25 cellular contexts compared by ENCODE assay signal in genomic region chr4:16670726-16671125, GRCh38.
"Had no signal": no experiment of that assay in that cellular context is flagged by ENCODE, and none has a peak within 500 bp of the region (broad histone marks: within the 10 kb centered on the region; RNA-seq: fewer than 3 reads in every experiment).

No MANE protein-coding gene starts in this region.

- H3K4me1 ChIP-seq: left lung had no signal

- H3K9me3 ChIP-seq: esophagus squamous epithelium, gastroesophageal sphincter, heart left ventricle, left lung, lower lobe of right lung, mucosa of descending colon had no signal

- H3K4me1 Mint-ChIP-seq: endodermal cell, immature natural killer cell, mesothelial cell of epicardium, naive B cell had no signal

- H3K36me3 ChIP-seq: esophagus squamous epithelium, gastroesophageal sphincter, left lung, lower lobe of right lung had no signal

- H3K27ac Mint-ChIP-seq: dendritic cell treated with granulocyte-macrophage colony-stimulating factor and Interleukin-4, amounts not matched to agents 40 ng/mL and 50 ng/mL, for 4 days; effector memory CD8-positive, alpha-beta T cell; endodermal cell; immature natural killer cell; mesothelial cell of epicardium; naive B cell had no signal

- H3K4me3 Mint-ChIP-seq: dendritic cell treated with granulocyte-macrophage colony-stimulating factor and Interleukin-4, amounts not matched to agents 40 ng/mL and 50 ng/mL, for 4 days; effector memory CD8-positive, alpha-beta T cell; endodermal cell; immature natural killer cell; mesothelial cell of epicardium had no signal

- H3K4me3 ChIP-seq: esophagus squamous epithelium, gastroesophageal sphincter, heart left ventricle, hepatocyte, left lung, lower lobe of right lung, mucosa of descending colon had no signal

- H3K27me3 ChIP-seq: esophagus squamous epithelium, foreskin keratinocyte, gastroesophageal sphincter, heart left ventricle, hepatocyte, left lung had no signal

- ATAC-seq: effector memory CD8-positive, alpha-beta T cell; esophagus mucosa; foreskin keratinocyte; gastroesophageal sphincter; heart left ventricle; left colon; left lung; left ventricle myocardium superior; lower lobe of right lung; mucosa of descending colon had no signal

- H3K36me3 Mint-ChIP-seq: mesothelial cell of epicardium, naive B cell had no signal

- H3K27me3 Mint-ChIP-seq: dendritic cell treated with granulocyte-macrophage colony-stimulating factor and Interleukin-4, amounts not matched to agents 40 ng/mL and 50 ng/mL, for 4 days; effector memory CD8-positive, alpha-beta T cell; naive B cell had no signal

- H3K9me3 Mint-ChIP-seq: dendritic cell treated with granulocyte-macrophage colony-stimulating factor and Interleukin-4, amounts not matched to agents 40 ng/mL and 50 ng/mL, for 4 days; effector memory CD8-positive, alpha-beta T cell; endodermal cell; immature natural killer cell; mesothelial cell of epicardium had no signal

- DNase-seq: cortex of kidney; effector CD8-positive, alpha-beta T cell; effector memory CD8-positive, alpha-beta T cell; endodermal cell; erythroblast; esophagus squamous epithelium; foreskin keratinocyte; heart left ventricle; hypothalamus; immature natural killer cell; islet precursor cell; kidney; kidney glomerular epithelial cell; left colon; left lung; left ventricle myocardium superior; lower lobe of right lung; mesenchymal stem cell; mucosa of descending colon; naive B cell had no signal
